In the genomic region with DNA sequence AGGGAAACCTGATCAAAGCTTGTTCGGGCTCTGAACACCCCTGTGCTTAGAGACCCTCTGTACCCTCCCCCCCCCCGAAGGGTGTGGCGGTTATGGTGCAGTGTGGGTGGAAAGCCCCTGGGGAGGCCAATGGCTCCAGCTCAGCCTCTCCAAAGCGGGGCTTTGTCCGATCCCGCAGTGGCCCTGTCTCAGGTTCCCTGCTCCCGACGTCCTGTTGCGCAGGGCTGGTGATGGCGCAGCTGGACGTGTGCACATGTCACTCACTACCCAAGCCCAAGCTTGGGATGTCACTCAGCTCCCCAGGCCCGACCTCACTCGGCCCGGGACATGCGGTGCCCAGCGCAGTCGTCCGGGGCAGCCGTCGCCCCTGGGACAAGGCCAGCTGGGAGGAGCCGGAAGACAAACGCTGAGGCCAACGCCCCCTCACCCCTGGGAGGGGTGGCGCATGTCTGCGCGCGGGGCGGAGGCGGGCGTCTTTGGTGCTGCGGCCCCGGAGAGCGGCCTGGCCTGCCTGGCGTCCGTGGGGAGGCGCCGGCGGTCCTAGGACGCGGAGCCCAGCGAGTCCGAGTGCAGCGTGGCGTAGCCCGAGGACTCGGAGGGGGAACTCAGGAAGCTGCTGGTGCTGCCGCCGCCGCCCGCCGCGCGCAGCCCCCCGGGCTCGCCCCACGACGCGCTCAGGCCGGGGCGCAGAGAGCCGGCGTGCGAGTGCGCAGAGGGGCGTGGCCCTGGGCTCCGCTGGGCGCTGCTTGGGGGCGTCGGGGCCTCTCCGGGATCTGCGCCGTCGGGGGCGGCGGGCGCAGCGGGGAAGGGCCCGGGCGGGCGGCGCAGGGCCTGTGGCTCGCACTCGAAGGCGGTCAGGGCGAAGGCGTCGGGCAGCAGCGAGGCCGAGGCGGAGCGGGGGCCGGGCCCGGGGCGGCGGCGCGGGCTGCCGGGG, we compare ENCODE assay signal across 15 cellular contexts. TPM values are rescaled to one million over a fixed set of nuclear protein-coding genes. Genes with fewer than 3 reads are reported as not detected.
DNase-seq lines count a peak whose midpoint lies in the region; ATAC-seq and TF ChIP-seq lines count a peak whose summit lies in the region.
"Had no signal": no experiment of that assay in that cellular context is flagged by ENCODE, and none has a peak within 500 bp of the region (broad histone marks: within the 10 kb centered on the region; RNA-seq: fewer than 3 reads in every experiment).

No MANE protein-coding gene starts in this region.

- H3K27ac ChIP-seq in trophoblast cell (ENCODE audit: low read depth, low read length) = no peak overlapping the region
- H3K27ac ChIP-seq: tibial artery had no signal

- peaks cover 53% of the 10 kb centered on the region for H3K27me3 ChIP-seq in trophoblast cell (ENCODE audit: insufficient read depth, low read length)

- no peak overlapping the region for H3K23ac ChIP-seq in trophoblast cell (ENCODE audit: low read length)

- intact Hi-C loops in Calu3 (cut with micrococcal nuclease; ENCODE audit: unreplicated experiment) = loop anchor here (5.0 to 10.0 kb wide), 2 partner anchors 156 to 188 kb away; no protein-coding TSS in a partner anchor
- intact Hi-C loops in left ventricle myocardium superior (cut with micrococcal nuclease) = loop anchor here (10.0 kb wide), 1 partner anchor 96 kb away; no protein-coding TSS in a partner anchor
- intact Hi-C loops in activated T-helper 1 cell treated with anti-CD3 and anti-CD28 coated beads, Interleukin-12 subunit alpha, Interleukin-12 subunit beta, Interleukin-2, Interleukin-4 antibody, amounts not matched to agents 30 ng/mL and 10 ng/mL and 1 ng/mL, durations not matched to agents 14 hours and 24 hours and 36 hours (cut with micrococcal nuclease) = loop anchor here (5.0 kb wide), 2 partner anchors 173 to 213 kb away; partner anchors contain the start of gene ESPN
- intact Hi-C loops in activated CD4-positive, alpha-beta T cell treated with anti-CD3 and anti-CD28 coated beads, Interleukin-2, amount 10 ng/mL, durations not matched to agents 24 days and 14 days (cut with micrococcal nuclease) = loop anchor here (5.0 kb wide), 2 partner anchors 173 to 238 kb away; partner anchors contain the start of gene ESPN

- TF ChIP-seq CTCF in Calu3 (IDR thresholded peaks at IDR 0.05; ENCODE audit: unreplicated experiment) = no peak

- H2AFZ ChIP-seq in trophoblast cell (ENCODE audit: insufficient read depth, low read length, poor library complexity) = no peak overlapping the region

- no peak overlapping the region for H4K91ac ChIP-seq in trophoblast cell (ENCODE audit: low read depth, low read length)

- H2BK12ac ChIP-seq in trophoblast cell (ENCODE audit: low read length) = no peak overlapping the region

- ATAC-seq in left ventricle myocardium superior = peak; percentile 15

- no TSS peak for BruUV-seq in Calu3 (replicated peaks; lab: Mats Ljungman, UMichigan)

- no peak overlapping the region for H2BK5ac ChIP-seq in trophoblast cell (ENCODE audit: low read depth, low read length, poor library complexity)

- H3K79me1 ChIP-seq in trophoblast cell (ENCODE audit: low read length) = no peaks in the 10 kb centered on the region

- CTCF ChIA-PET in Calu3 (lab: Charles Lee) = interaction anchor here (0.6 to 0.7 kb wide), 3 partner anchors 70 to 226 kb away, joined by 3 read pairs; no protein-coding TSS in a partner anchor

- H3K79me2 ChIP-seq in trophoblast cell (ENCODE audit: control insufficient read depth, insufficient read depth, low read length, poor library complexity) = no peaks in the 10 kb centered on the region

- peaks cover 8% of the 10 kb centered on the region for H3K36me3 Mint-ChIP-seq in Calu3 (ENCODE audit: insufficient read depth, unreplicated experiment)
- H3K36me3 Mint-ChIP-seq in activated T-helper 1 cell treated with anti-CD3 and anti-CD28 coated beads, Interleukin-12 subunit alpha, Interleukin-12 subunit beta, Interleukin-2, Interleukin-4 antibody, amounts not matched to agents 30 ng/mL and 10 ng/mL and 1 ng/mL, durations not matched to agents 14 hours and 24 hours and 36 hours (ENCODE audit: low read depth) = no peaks in the 10 kb centered on the region
- no peaks in the 10 kb centered on the region for H3K36me3 Mint-ChIP-seq in activated CD4-positive, alpha-beta T cell treated with anti-CD3 and anti-CD28 coated beads, Interleukin-2, amount 10 ng/mL, durations not matched to agents 24 days and 14 days (ENCODE audit: low read depth)
- H3K36me3 Mint-ChIP-seq: IgD-negative memory B cell, naive B cell had no signal

- peak overlapping the region; percentile 41 for H3K4me3 Mint-ChIP-seq in Calu3 (ENCODE audit: low read depth, unreplicated experiment)
- H3K4me3 Mint-ChIP-seq in activated T-helper 1 cell treated with anti-CD3 and anti-CD28 coated beads, Interleukin-12 subunit alpha, Interleukin-12 subunit beta, Interleukin-2, Interleukin-4 antibody, amounts not matched to agents 30 ng/mL and 10 ng/mL and 1 ng/mL, durations not matched to agents 14 hours and 24 hours and 36 hours = no peak overlapping the region
- no peak overlapping the region for H3K4me3 Mint-ChIP-seq in activated CD4-positive, alpha-beta T cell treated with anti-CD3 and anti-CD28 coated beads, Interleukin-2, amount 10 ng/mL, durations not matched to agents 24 days and 14 days

- H3K27me3 Mint-ChIP-seq in Calu3 (ENCODE audit: unreplicated experiment) = peaks cover 37% of the 10 kb centered on the region
- H3K27me3 Mint-ChIP-seq in activated T-helper 1 cell treated with anti-CD3 and anti-CD28 coated beads, Interleukin-12 subunit alpha, Interleukin-12 subunit beta, Interleukin-2, Interleukin-4 antibody, amounts not matched to agents 30 ng/mL and 10 ng/mL and 1 ng/mL, durations not matched to agents 14 hours and 24 hours and 36 hours (ENCODE audit: insufficient read depth) = peaks cover 44% of the 10 kb centered on the region
- peaks cover 44% of the 10 kb centered on the region for H3K27me3 Mint-ChIP-seq in activated CD4-positive, alpha-beta T cell treated with anti-CD3 and anti-CD28 coated beads, Interleukin-2, amount 10 ng/mL, durations not matched to agents 24 days and 14 days

- H3K4me1 ChIP-seq in trophoblast cell (ENCODE audit: control insufficient read depth in 1 of 2, insufficient read depth in 2 of 2, low read length in 2 of 2) = peaks cover 2 to 3% of the 10 kb centered on the region in 2 experiments

- H3K9me3 Mint-ChIP-seq in Calu3 (ENCODE audit: low read depth, unreplicated experiment) = no peaks in the 10 kb centered on the region
- no peaks in the 10 kb centered on the region for H3K9me3 Mint-ChIP-seq in activated T-helper 1 cell treated with anti-CD3 and anti-CD28 coated beads, Interleukin-12 subunit alpha, Interleukin-12 subunit beta, Interleukin-2, Interleukin-4 antibody, amounts not matched to agents 30 ng/mL and 10 ng/mL and 1 ng/mL, durations not matched to agents 14 hours and 24 hours and 36 hours
- H3K9me3 Mint-ChIP-seq in activated CD4-positive, alpha-beta T cell treated with anti-CD3 and anti-CD28 coated beads, Interleukin-2, amount 10 ng/mL, durations not matched to agents 24 days and 14 days = no peaks in the 10 kb centered on the region

- H3K9ac ChIP-seq in trophoblast cell (ENCODE audit: low read length) = no peak overlapping the region

- H3K4me1 Mint-ChIP-seq in Calu3 (ENCODE audit: low read depth, unreplicated experiment) = no peaks in the 10 kb centered on the region
- H3K4me1 Mint-ChIP-seq in activated T-helper 1 cell treated with anti-CD3 and anti-CD28 coated beads, Interleukin-12 subunit alpha, Interleukin-12 subunit beta, Interleukin-2, Interleukin-4 antibody, amounts not matched to agents 30 ng/mL and 10 ng/mL and 1 ng/mL, durations not matched to agents 14 hours and 24 hours and 36 hours (ENCODE audit: low read depth) = peaks cover 5% of the 10 kb centered on the region
- H3K4me1 Mint-ChIP-seq in activated CD4-positive, alpha-beta T cell treated with anti-CD3 and anti-CD28 coated beads, Interleukin-2, amount 10 ng/mL, durations not matched to agents 24 days and 14 days = peaks cover 15% of the 10 kb centered on the region

- H3K18ac ChIP-seq in trophoblast cell (ENCODE audit: low read length) = no peak overlapping the region

- no peak overlapping the region for H3K4ac ChIP-seq in trophoblast cell (ENCODE audit: low read depth, low read length)

- H3K14ac ChIP-seq in trophoblast cell (ENCODE audit: low read length) = no peak overlapping the region

- no peak overlapping the region for H2BK120ac ChIP-seq in trophoblast cell (ENCODE audit: insufficient read depth, low read length, poor library complexity)

- no peak overlapping the region for H3K27ac Mint-ChIP-seq in Calu3 (ENCODE audit: unreplicated experiment)
- no peak overlapping the region for H3K27ac Mint-ChIP-seq in activated T-helper 1 cell treated with anti-CD3 and anti-CD28 coated beads, Interleukin-12 subunit alpha, Interleukin-12 subunit beta, Interleukin-2, Interleukin-4 antibody, amounts not matched to agents 30 ng/mL and 10 ng/mL and 1 ng/mL, durations not matched to agents 14 hours and 24 hours and 36 hours
- H3K27ac Mint-ChIP-seq in activated CD4-positive, alpha-beta T cell treated with anti-CD3 and anti-CD28 coated beads, Interleukin-2, amount 10 ng/mL, durations not matched to agents 24 days and 14 days = no peak overlapping the region

- no CpG with 5 or more reads among the region's 98 CpGs for WGBS in trophoblast cell (ENCODE audit: extremely low coverage, insufficient coverage, insufficient read length)

- no peak overlapping the region for H4K8ac ChIP-seq in trophoblast cell (ENCODE audit: low read depth, low read length)

- no peaks in the 10 kb centered on the region for H3K36me3 ChIP-seq in trophoblast cell (ENCODE audit: control insufficient read depth in 1 of 2, insufficient read depth in 2 of 2, low read length in 2 of 2)

- peak overlapping the region; percentile 39 for H3K4me2 ChIP-seq in trophoblast cell (ENCODE audit: low read length)

- H2AK5ac ChIP-seq in trophoblast cell (ENCODE audit: low read length) = no peak overlapping the region

- H4K12ac ChIP-seq in trophoblast cell (ENCODE audit: low read depth, low read length) = no peak overlapping the region

- no peak overlapping the region for H3K4me3 ChIP-seq in trophoblast cell (ENCODE audit: low read depth, low read length)
- H3K4me3 ChIP-seq: tibial artery had no signal

- peaks cover 13% of the 10 kb centered on the region for H3K9me3 ChIP-seq in trophoblast cell (ENCODE audit: insufficient read depth, low read depth, low read length)
- H3K9me3 ChIP-seq: tibial artery had no signal

- DNase-seq in Calu3 (no peak), RKO (ENCODE audit: low spot score) (peak; percentile 61), left ventricle myocardium superior (peak; percentile 62), trophoblast cell (no peak), amniotic stem cell (lab: John Stamatoyannopoulos, UW) (no peak)
- no peak for DNase-seq in activated T-helper 1 cell treated with anti-CD3 and anti-CD28 coated beads, Interleukin-12 subunit alpha, Interleukin-12 subunit beta, Interleukin-2, Interleukin-4 antibody, amounts not matched to agents 30 ng/mL and 10 ng/mL and 1 ng/mL, durations not matched to agents 14 hours and 24 hours and 36 hours (ENCODE audit: low spot score)
- no peak for DNase-seq in activated CD4-positive, alpha-beta T cell treated with anti-CD3 and anti-CD28 coated beads, Interleukin-2, amount 10 ng/mL, durations not matched to agents 24 days and 14 days
- no peak for DNase-seq in activated effector memory CD4-positive, alpha-beta T cell treated with anti-CD3 and anti-CD28 coated beads, Interleukin-2, amount 50 U/mL, for 16 hours
- DNase-seq: naive B cell; NCI-H446 treated with DMSO at 0.1 percent for 48 hours; stimulated activated CD4-positive, alpha-beta T cell treated with anti-CD3 and anti-CD28 coated beads, Interleukin-2, amount 100 ng/mL, for 48 hours; tibial artery had no signal

RNA-seq across cellular contexts. Expression of gene HES3, which starts 5.1 kb away (rescaled TPM):
- total RNA-seq in Calu3 (2022) (not detected in 2 replicates), left ventricle myocardium superior (not detected)
- polyA plus RNA-seq in trophoblast cell (2013) = not detected in 2 replicates
- not detected in 2 replicates for total RNA-seq in activated T-helper 1 cell treated with anti-CD3 and anti-CD28 coated beads, Interleukin-12 subunit alpha, Interleukin-12 subunit beta, Interleukin-2, Interleukin-4 antibody, amounts not matched to agents 30 ng/mL and 10 ng/mL and 1 ng/mL, durations not matched to agents 14 hours and 24 hours and 36 hours
- total RNA-seq in activated CD4-positive, alpha-beta T cell treated with anti-CD3 and anti-CD28 coated beads, Interleukin-2, amount 10 ng/mL, durations not matched to agents 24 days and 14 days = not detected in 2 replicates
- total RNA-seq: aorta had no signal
- polyA plus RNA-seq: aorta, esophagus, IgD-negative memory B cell had no signal

RNA-seq across cellular contexts. Expression of gene GPR153, which starts 11.8 kb away (rescaled TPM):
- 3.7 and 4.7 TPM in 2 replicates for total RNA-seq in Calu3 (2022)
- total RNA-seq in left ventricle myocardium superior = 7.7 TPM
- 1.3 and 1.4 TPM in 2 replicates for polyA plus RNA-seq in trophoblast cell (2013)
- total RNA-seq in activated T-helper 1 cell treated with anti-CD3 and anti-CD28 coated beads, Interleukin-12 subunit alpha, Interleukin-12 subunit beta, Interleukin-2, Interleukin-4 antibody, amounts not matched to agents 30 ng/mL and 10 ng/mL and 1 ng/mL, durations not matched to agents 14 hours and 24 hours and 36 hours = 1.4 and 1.6 TPM in 2 replicates
- 1.3 and 1.7 TPM in 2 replicates for total RNA-seq in activated CD4-positive, alpha-beta T cell treated with anti-CD3 and anti-CD28 coated beads, Interleukin-2, amount 10 ng/mL, durations not matched to agents 24 days and 14 days

RNA-seq across cellular contexts. Expression of gene ICMT, which starts 13.3 kb away (rescaled TPM):
- 54.5 and 56.2 TPM in 2 replicates for total RNA-seq in Calu3 (2022)
- total RNA-seq in left ventricle myocardium superior = 52.9 TPM
- 48.3 and 50.2 TPM in 2 replicates for polyA plus RNA-seq in trophoblast cell (2013)
- 65.0 and 65.9 TPM in 2 replicates for total RNA-seq in activated T-helper 1 cell treated with anti-CD3 and anti-CD28 coated beads, Interleukin-12 subunit alpha, Interleukin-12 subunit beta, Interleukin-2, Interleukin-4 antibody, amounts not matched to agents 30 ng/mL and 10 ng/mL and 1 ng/mL, durations not matched to agents 14 hours and 24 hours and 36 hours
- total RNA-seq in activated CD4-positive, alpha-beta T cell treated with anti-CD3 and anti-CD28 coated beads, Interleukin-2, amount 10 ng/mL, durations not matched to agents 24 days and 14 days = 67.6 and 69.4 TPM in 2 replicates

RNA-seq across cellular contexts. Expression of gene RNF207, which starts 43.1 kb away (rescaled TPM):
- total RNA-seq in Calu3 (2022) = 146 and 160 TPM in 2 replicates
- total RNA-seq in left ventricle myocardium superior = 82.3 TPM
- polyA plus RNA-seq in trophoblast cell (2013) = 2.8 and 3.9 TPM in 2 replicates
- 65.8 and 71.6 TPM in 2 replicates for total RNA-seq in activated T-helper 1 cell treated with anti-CD3 and anti-CD28 coated beads, Interleukin-12 subunit alpha, Interleukin-12 subunit beta, Interleukin-2, Interleukin-4 antibody, amounts not matched to agents 30 ng/mL and 10 ng/mL and 1 ng/mL, durations not matched to agents 14 hours and 24 hours and 36 hours
- total RNA-seq in activated CD4-positive, alpha-beta T cell treated with anti-CD3 and anti-CD28 coated beads, Interleukin-2, amount 10 ng/mL, durations not matched to agents 24 days and 14 days = 53.2 and 54.7 TPM in 2 replicates

RNA-seq across cellular contexts. Expression of gene RPL22, which starts 49.7 kb away (rescaled TPM):
- 256 and 259 TPM in 2 replicates for total RNA-seq in Calu3 (2022)
- total RNA-seq in left ventricle myocardium superior = 248 TPM
- 730 and 785 TPM in 2 replicates for polyA plus RNA-seq in trophoblast cell (2013)
- total RNA-seq in activated T-helper 1 cell treated with anti-CD3 and anti-CD28 coated beads, Interleukin-12 subunit alpha, Interleukin-12 subunit beta, Interleukin-2, Interleukin-4 antibody, amounts not matched to agents 30 ng/mL and 10 ng/mL and 1 ng/mL, durations not matched to agents 14 hours and 24 hours and 36 hours = 421 and 457 TPM in 2 replicates
- 437 and 463 TPM in 2 replicates for total RNA-seq in activated CD4-positive, alpha-beta T cell treated with anti-CD3 and anti-CD28 coated beads, Interleukin-2, amount 10 ng/mL, durations not matched to agents 24 days and 14 days

Comparison
In these comparisons a context has a peak if more than half of its experiments do, and no peak if none do; other contexts are left out.
1. DNase-seq: peak in RKO (single experiment) and left ventricle myocardium superior (single experiment); none in Calu3 (single experiment), trophoblast cell (0 of 2), amniotic stem cell (single experiment), activated T-helper 1 cell treated with anti-CD3 and anti-CD28 coated beads, Interleukin-12 subunit alpha, Interleukin-12 subunit beta, Interleukin-2, Interleukin-4 antibody, amounts not matched to agents 30 ng/mL and 10 ng/mL and 1 ng/mL, durations not matched to agents 14 hours and 24 hours and 36 hours (single experiment), activated CD4-positive, alpha-beta T cell treated with anti-CD3 and anti-CD28 coated beads, Interleukin-2, amount 10 ng/mL, durations not matched to agents 24 days and 14 days (single experiment) and activated effector memory CD4-positive, alpha-beta T cell treated with anti-CD3 and anti-CD28 coated beads, Interleukin-2, amount 50 U/mL, for 16 hours (single experiment).